ENCODE assay signal across 1 cellular context in the genomic region with DNA sequence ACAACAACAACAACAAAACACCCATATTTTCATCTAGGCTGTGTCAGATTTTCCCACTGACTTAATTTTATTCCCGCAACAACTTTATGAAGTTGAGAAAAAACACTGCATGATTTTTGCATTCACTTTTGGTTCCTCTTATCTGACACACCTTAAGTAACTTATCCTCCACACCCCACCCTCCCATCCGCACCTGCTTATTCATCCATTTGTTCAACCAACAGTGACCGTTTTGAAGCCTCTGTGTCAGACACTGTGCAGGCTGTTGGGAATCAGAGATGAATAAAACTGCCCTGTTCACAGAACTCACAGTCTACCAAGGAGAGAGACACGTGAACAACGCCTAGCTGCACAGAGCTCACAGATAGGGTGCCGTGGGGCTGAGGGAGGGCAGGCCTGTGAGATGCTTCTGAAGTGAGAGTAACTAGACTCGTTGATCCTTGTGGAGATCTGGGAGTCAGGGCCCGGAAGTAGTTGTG.
TF ChIP-seq lines count a peak whose summit lies in the region.

No MANE protein-coding gene starts in this region.

TF ChIP-seq in K562, 482 proteins besides CTCF, POLR2A, EP300 and RAD21:
- TF ChIP-seq ZNF3 (CRISPR knock-in tag; IDR thresholded peaks at IDR 0.05) (no peak), PHB2 (IDR thresholded peaks at IDR 0.05; ENCODE audit: low read depth) (no peak), ZFP36 (IDR thresholded peaks at IDR 0.05; ENCODE audit: low read depth, low read length, partially characterized antibody) (no peak), ZNF184 (CRISPR knock-in tag; IDR thresholded peaks at IDR 0.05) (no peak), GATAD2B (IDR thresholded peaks at IDR 0.05; ENCODE audit: borderline replicate concordance) (no peak), REST (CRISPR knock-in tag; IDR thresholded peaks at IDR 0.05; ENCODE audit: low read depth) (no peak), PTRF (tag; IDR thresholded peaks at IDR 0.05) (no peak), RBBP5 (IDR thresholded peaks at IDR 0.05; ENCODE audit: borderline replicate concordance, insufficient read depth, low read length, poor library complexity, severe bottlenecking) (no peak), ZNF707 (CRISPR knock-in tag; conservative IDR thresholded peaks at IDR 0.05) (no peak), ZNF740 (CRISPR knock-in tag; IDR thresholded peaks at IDR 0.05) (no peak), ZNF740 (tag; IDR thresholded peaks at IDR 0.05) (no peak), SMAD2 (IDR thresholded peaks at IDR 0.05; ENCODE audit: low read depth, low read length) (no peak), HNRNPH1 (optimal IDR thresholded peaks at IDR 0.05; ENCODE audit: low read depth, low read length) (no peak), ZNF384 (IDR thresholded peaks at IDR 0.05; ENCODE audit: low read depth, low read length) (no peak), HMBOX1 (IDR thresholded peaks at IDR 0.05) (no peak), TSC22D4 (tag; IDR thresholded peaks at IDR 0.05) (no peak), JUNB (CRISPR knock-in tag; conservative IDR thresholded peaks at IDR 0.05) (no peak), CREB3 (tag; conservative IDR thresholded peaks at IDR 0.05; ENCODE audit: low read depth) (no peak), ZNF124 (CRISPR knock-in tag; IDR thresholded peaks at IDR 0.05) (no peak), CREBBP (IDR thresholded peaks at IDR 0.05; ENCODE audit: low read depth, low read length) (no peak), ZNF695 (CRISPR knock-in tag; IDR thresholded peaks at IDR 0.05) (no peak)
TF ChIP-seq in K562: peak in this region for 0.
